In the genomic region with DNA sequence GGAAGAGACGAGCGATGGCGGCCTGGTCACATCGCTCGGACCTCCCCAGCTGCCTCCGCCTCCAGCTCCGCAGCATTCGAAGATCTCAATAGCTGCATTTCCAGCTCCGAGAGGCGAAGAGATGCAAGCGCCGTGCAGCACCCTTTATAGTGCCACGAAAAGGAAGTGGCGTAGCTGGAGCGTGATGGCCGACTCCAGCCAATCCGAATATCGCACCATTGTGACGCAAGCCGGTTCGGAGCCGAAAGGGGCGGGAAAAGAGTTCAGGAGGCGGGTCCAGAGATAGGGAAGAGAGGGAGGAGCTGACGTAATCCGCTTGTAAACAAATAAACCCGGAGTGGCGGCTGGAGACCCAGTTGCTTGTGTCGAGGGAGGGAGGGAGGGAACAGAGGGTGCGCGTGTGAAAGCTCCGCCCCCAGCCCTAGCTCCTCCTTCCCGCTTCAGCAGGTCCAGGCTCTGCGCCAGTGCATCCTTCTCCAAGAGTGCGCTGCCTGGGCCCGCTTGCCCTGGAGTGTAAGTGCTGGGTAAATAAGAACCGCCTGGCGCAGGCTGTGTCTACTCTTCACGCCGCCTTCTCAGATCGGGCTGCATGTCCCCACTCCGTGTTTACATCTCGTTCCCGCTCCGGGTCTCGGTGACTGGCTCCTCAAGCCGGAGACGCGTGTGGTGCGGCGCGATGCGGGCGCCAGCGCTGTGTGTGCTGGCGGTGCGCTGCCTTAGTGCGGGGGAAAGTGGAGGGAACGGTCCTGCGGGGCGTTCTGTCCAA, we compare ENCODE assay signal across 1 cellular context.
TF ChIP-seq lines count a peak whose summit lies in the region.

A gene with protein sequence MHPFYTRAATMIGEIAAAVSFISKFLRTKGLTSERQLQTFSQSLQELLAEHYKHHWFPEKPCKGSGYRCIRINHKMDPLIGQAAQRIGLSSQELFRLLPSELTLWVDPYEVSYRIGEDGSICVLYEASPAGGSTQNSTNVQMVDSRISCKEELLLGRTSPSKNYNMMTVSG (minus strand): TSS at position 116 of the 766 bp plus-strand sequence. CDS start 311 bp downstream, outside the sequence.

TF ChIP-seq in K562, 482 proteins besides CTCF, POLR2A, EP300 and RAD21 (continued from another document and continues in another):
- TF ChIP-seq, protein P1, sequence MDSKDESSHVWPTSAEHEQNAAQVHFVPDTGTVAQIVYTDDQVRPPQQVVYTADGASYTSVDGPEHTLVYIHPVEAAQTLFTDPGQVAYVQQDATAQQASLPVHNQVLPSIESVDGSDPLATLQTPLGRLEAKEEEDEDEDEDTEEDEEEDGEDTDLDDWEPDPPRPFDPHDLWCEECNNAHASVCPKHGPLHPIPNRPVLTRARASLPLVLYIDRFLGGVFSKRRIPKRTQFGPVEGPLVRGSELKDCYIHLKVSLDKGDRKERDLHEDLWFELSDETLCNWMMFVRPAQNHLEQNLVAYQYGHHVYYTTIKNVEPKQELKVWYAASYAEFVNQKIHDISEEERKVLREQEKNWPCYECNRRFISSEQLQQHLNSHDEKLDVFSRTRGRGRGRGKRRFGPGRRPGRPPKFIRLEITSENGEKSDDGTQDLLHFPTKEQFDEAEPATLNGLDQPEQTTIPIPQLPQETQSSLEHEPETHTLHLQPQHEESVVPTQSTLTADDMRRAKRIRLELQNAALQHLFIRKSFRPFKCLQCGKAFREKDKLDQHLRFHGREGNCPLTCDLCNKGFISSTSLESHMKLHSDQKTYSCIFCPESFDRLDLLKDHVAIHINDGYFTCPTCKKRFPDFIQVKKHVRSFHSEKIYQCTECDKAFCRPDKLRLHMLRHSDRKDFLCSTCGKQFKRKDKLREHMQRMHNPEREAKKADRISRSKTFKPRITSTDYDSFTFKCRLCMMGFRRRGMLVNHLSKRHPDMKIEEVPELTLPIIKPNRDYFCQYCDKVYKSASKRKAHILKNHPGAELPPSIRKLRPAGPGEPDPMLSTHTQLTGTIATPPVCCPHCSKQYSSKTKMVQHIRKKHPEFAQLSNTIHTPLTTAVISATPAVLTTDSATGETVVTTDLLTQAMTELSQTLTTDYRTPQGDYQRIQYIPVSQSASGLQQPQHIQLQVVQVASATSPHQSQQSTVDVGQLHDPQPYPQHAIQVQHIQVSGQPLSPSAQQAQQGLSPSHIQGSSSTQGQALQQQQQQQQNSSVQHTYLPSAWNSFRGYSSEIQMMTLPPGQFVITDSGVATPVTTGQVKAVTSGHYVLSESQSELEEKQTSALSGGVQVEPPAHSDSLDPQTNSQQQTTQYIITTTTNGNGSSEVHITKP (IDR thresholded peaks at IDR 0.05; ENCODE audit: partially characterized antibody): no peak
- no peak for TF ChIP-seq SMARCC2 (IDR thresholded peaks at IDR 0.05; ENCODE audit: low read depth)
- no peak for TF ChIP-seq ZNF232 (CRISPR knock-in tag; IDR thresholded peaks at IDR 0.05)
- no peak for TF ChIP-seq SLC30A9 (CRISPR knock-in tag; IDR thresholded peaks at IDR 0.05)
- 0 out of 2 replicates have a peak, but pooled peaks have one; percentile 55 for TF ChIP-seq SMARCA5 (IDR thresholded peaks at IDR 0.05)
- TF ChIP-seq NFE2 (IDR thresholded peaks at IDR 0.05; ENCODE audit: low read depth): no peak
- peak; percentile 10; the same call in 1 of the 2 replicates for TF ChIP-seq MYC (IDR thresholded peaks at IDR 0.05; ENCODE audit: low read depth, low read length)
- no peak for TF ChIP-seq MYC (CRISPR knock-in tag; IDR thresholded peaks at IDR 0.05; ENCODE audit: borderline replicate concordance, low read depth)
- peak; percentile 46; the same call in 1 of the 2 replicates for TF ChIP-seq RAD51 (IDR thresholded peaks at IDR 0.05; ENCODE audit: borderline replicate concordance, low read depth)
- 0 out of 2 replicates have a peak, but pooled peaks have one; percentile 61 for TF ChIP-seq NR2C2 (CRISPR knock-in tag; IDR thresholded peaks at IDR 0.05)
- TF ChIP-seq NR2C2 (tag; IDR thresholded peaks at IDR 0.05): peak; percentile 49; the same call in 1 of the 2 replicates
- peak; percentile 41 for TF ChIP-seq OTX1 (CRISPR knock-in tag; IDR thresholded peaks at IDR 0.05)
- TF ChIP-seq GTF2F1 (IDR thresholded peaks at IDR 0.05; ENCODE audit: low read depth, low read length): peak; percentile 99
- no peak for TF ChIP-seq NELFE (IDR thresholded peaks at IDR 0.05; ENCODE audit: insufficient read depth, insufficient read length)
- peak; percentile 57; the same call in 1 of the 2 replicates for TF ChIP-seq TEAD4 (IDR thresholded peaks at IDR 0.05; ENCODE audit: low read length)
- TF ChIP-seq TEAD4 (CRISPR knock-in tag; IDR thresholded peaks at IDR 0.05; ENCODE audit: borderline replicate concordance): no peak
- TF ChIP-seq, protein P2, sequence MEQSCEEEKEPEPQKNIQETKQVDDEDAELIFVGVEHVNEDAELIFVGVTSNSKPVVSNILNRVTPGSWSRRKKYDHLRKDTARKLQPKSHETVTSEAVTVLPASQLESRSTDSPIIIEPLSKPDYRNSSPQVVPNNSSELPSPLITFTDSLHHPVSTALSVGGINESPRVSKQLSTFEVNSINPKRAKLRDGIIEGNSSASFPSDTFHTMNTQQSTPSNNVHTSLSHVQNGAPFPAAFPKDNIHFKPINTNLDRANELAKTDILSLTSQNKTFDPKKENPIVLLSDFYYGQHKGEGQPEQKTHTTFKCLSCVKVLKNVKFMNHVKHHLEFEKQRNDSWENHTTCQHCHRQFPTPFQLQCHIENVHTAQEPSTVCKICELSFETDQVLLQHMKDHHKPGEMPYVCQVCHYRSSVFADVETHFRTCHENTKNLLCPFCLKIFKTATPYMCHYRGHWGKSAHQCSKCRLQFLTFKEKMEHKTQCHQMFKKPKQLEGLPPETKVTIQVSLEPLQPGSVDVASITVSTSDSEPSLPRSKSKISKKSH (CRISPR knock-in tag; IDR thresholded peaks at IDR 0.05): no peak
- TF ChIP-seq ZNF764 (CRISPR knock-in tag; IDR thresholded peaks at IDR 0.05; ENCODE audit: low read depth): no peak
- TF ChIP-seq ETV5 (CRISPR knock-in tag; IDR thresholded peaks at IDR 0.05; ENCODE audit: low read depth): no peak; the same call in 1 of the 2 replicates
- TF ChIP-seq, protein P3, sequence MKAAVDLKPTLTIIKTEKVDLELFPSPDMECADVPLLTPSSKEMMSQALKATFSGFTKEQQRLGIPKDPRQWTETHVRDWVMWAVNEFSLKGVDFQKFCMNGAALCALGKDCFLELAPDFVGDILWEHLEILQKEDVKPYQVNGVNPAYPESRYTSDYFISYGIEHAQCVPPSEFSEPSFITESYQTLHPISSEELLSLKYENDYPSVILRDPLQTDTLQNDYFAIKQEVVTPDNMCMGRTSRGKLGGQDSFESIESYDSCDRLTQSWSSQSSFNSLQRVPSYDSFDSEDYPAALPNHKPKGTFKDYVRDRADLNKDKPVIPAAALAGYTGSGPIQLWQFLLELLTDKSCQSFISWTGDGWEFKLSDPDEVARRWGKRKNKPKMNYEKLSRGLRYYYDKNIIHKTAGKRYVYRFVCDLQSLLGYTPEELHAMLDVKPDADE (conservative IDR thresholded peaks at IDR 0.05; ENCODE audit: control insufficient read depth, low read depth, low read length): peak; percentile 67; the same call in 1 of the 2 replicates
- no peak for TF ChIP-seq HEY1 (CRISPR knock-in tag; IDR thresholded peaks at IDR 0.05; ENCODE audit: borderline replicate concordance)
- no peak for TF ChIP-seq ZNF507 (tag; conservative IDR thresholded peaks at IDR 0.05)
- peak in 1 of 2 experiments; percentile 61; a peak in 1 of 4 replicates for TF ChIP-seq CSDE1 (IDR thresholded peaks at IDR 0.05)
- TF ChIP-seq, protein P4, sequence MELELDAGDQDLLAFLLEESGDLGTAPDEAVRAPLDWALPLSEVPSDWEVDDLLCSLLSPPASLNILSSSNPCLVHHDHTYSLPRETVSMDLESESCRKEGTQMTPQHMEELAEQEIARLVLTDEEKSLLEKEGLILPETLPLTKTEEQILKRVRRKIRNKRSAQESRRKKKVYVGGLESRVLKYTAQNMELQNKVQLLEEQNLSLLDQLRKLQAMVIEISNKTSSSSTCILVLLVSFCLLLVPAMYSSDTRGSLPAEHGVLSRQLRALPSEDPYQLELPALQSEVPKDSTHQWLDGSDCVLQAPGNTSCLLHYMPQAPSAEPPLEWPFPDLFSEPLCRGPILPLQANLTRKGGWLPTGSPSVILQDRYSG (tag; conservative IDR thresholded peaks at IDR 0.05; ENCODE audit: low read depth): no peak
- peak; percentile 56 for TF ChIP-seq NFYB (IDR thresholded peaks at IDR 0.05; ENCODE audit: extremely low read depth, insufficient read length)
- TF ChIP-seq, protein P5, sequence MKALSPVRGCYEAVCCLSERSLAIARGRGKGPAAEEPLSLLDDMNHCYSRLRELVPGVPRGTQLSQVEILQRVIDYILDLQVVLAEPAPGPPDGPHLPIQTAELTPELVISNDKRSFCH (CRISPR knock-in tag; IDR thresholded peaks at IDR 0.05): no peak
- TF ChIP-seq, protein P5 (tag; IDR thresholded peaks at IDR 0.05): peak; percentile 24; the same call in 1 of the 2 replicates
- TF ChIP-seq TRIM24 (IDR thresholded peaks at IDR 0.05): peak in 1 of 2 experiments; percentile 7; a peak in 1 of 4 replicates
- no peak for TF ChIP-seq KLF6 (CRISPR knock-in tag; IDR thresholded peaks at IDR 0.05; ENCODE audit: borderline replicate concordance)
- TF ChIP-seq, protein P6, sequence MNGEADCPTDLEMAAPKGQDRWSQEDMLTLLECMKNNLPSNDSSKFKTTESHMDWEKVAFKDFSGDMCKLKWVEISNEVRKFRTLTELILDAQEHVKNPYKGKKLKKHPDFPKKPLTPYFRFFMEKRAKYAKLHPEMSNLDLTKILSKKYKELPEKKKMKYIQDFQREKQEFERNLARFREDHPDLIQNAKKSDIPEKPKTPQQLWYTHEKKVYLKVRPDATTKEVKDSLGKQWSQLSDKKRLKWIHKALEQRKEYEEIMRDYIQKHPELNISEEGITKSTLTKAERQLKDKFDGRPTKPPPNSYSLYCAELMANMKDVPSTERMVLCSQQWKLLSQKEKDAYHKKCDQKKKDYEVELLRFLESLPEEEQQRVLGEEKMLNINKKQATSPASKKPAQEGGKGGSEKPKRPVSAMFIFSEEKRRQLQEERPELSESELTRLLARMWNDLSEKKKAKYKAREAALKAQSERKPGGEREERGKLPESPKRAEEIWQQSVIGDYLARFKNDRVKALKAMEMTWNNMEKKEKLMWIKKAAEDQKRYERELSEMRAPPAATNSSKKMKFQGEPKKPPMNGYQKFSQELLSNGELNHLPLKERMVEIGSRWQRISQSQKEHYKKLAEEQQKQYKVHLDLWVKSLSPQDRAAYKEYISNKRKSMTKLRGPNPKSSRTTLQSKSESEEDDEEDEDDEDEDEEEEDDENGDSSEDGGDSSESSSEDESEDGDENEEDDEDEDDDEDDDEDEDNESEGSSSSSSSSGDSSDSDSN (IDR thresholded peaks at IDR 0.05; ENCODE audit: borderline replicate concordance in 1 of 2, low read depth in 2 of 2, low read length in 2 of 2): peak; percentile 75 to 96; a peak in 3 of 4 replicates
- TF ChIP-seq, protein P7, sequence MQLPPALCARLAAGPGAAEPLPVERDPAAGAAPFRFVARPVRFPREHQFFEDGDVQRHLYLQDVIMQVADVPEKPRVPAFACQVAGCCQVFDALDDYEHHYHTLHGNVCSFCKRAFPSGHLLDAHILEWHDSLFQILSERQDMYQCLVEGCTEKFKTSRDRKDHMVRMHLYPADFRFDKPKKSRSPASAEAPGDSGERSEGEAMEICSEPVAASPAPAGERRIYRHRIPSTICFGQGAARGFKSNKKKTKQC (CRISPR knock-in tag; IDR thresholded peaks at IDR 0.05): peak; percentile 54; the same call in 1 of the 2 replicates
- TF ChIP-seq ILF3 (IDR thresholded peaks at IDR 0.05; ENCODE audit: borderline replicate concordance): peak; percentile 57; the same call in 1 of the 2 replicates
- TF ChIP-seq ZNF263 (CRISPR knock-in tag; IDR thresholded peaks at IDR 0.05; ENCODE audit: borderline replicate concordance): peak; percentile 31; the same call in 1 of the 2 replicates
- peak; percentile 25; the same call in 1 of the 2 replicates for TF ChIP-seq ZNF316 (IDR thresholded peaks at IDR 0.05)
- TF ChIP-seq ZNF584 (CRISPR knock-in tag; IDR thresholded peaks at IDR 0.05; ENCODE audit: low read depth): no peak
- no peak for TF ChIP-seq SAP30 (IDR thresholded peaks at IDR 0.05; ENCODE audit: borderline replicate concordance, insufficient read depth, low read depth, low read length, poor library complexity, severe bottlenecking)
- peak; percentile 59 for TF ChIP-seq NFIC (IDR thresholded peaks at IDR 0.05)
- TF ChIP-seq PTRF (tag; IDR thresholded peaks at IDR 0.05): no peak
- TF ChIP-seq ZNF77 (CRISPR knock-in tag; IDR thresholded peaks at IDR 0.05): no peak
- TF ChIP-seq GATAD2A (IDR thresholded peaks at IDR 0.05): 0 out of 2 replicates have a peak, but pooled peaks have one; percentile 26
- TF ChIP-seq PHF8 (IDR thresholded peaks at IDR 0.05; ENCODE audit: borderline replicate concordance, low read length): peak; percentile 79
- peak; percentile 54 for TF ChIP-seq RBM39 (optimal IDR thresholded peaks at IDR 0.05; ENCODE audit: low read depth, low read length)
- TF ChIP-seq, protein P8, sequence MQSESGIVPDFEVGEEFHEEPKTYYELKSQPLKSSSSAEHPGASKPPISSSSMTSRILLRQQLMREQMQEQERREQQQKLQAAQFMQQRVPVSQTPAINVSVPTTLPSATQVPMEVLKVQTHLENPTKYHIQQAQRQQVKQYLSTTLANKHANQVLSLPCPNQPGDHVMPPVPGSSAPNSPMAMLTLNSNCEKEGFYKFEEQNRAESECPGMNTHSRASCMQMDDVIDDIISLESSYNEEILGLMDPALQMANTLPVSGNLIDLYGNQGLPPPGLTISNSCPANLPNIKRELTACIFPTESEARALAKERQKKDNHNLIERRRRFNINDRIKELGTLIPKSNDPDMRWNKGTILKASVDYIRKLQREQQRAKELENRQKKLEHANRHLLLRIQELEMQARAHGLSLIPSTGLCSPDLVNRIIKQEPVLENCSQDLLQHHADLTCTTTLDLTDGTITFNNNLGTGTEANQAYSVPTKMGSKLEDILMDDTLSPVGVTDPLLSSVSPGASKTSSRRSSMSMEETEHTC (IDR thresholded peaks at IDR 0.05): no peak
- TF ChIP-seq RBBP5 (IDR thresholded peaks at IDR 0.05; ENCODE audit: borderline replicate concordance, insufficient read depth, low read length, poor library complexity, severe bottlenecking): peak; percentile 84
- peak; percentile 84 for TF ChIP-seq ZFX (CRISPR knock-in tag; IDR thresholded peaks at IDR 0.05)
- TF ChIP-seq CTBP1 (IDR thresholded peaks at IDR 0.05; ENCODE audit: borderline replicate concordance): peak; percentile 90
- TF ChIP-seq, protein P9, sequence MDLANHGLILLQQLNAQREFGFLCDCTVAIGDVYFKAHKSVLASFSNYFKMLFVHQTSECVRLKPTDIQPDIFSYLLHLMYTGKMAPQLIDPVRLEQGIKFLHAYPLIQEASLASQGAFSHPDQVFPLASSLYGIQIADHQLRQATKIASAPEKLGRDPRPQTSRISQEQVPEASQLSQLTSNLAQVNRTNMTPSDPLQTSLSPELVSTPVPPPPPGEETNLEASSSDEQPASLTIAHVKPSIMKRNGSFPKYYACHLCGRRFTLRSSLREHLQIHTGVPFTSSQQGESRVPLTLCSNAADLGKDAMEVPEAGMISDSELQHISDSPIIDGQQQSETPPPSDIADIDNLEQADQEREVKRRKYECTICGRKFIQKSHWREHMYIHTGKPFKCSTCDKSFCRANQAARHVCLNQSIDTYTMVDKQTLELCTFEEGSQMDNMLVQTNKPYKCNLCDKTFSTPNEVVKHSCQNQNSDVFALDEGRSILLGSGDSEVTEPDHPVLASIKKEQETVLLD (IDR thresholded peaks at IDR 0.05): peak; percentile 68; the same call in 1 of the 2 replicates
- peak; percentile 78 for TF ChIP-seq NEUROD1 (IDR thresholded peaks at IDR 0.05; ENCODE audit: borderline replicate concordance, low read depth, low read length, partially characterized antibody)
- no peak for TF ChIP-seq U2AF1 (optimal IDR thresholded peaks at IDR 0.05; ENCODE audit: low read depth, low read length)
